ENCODE assay signal across 30 cellular contexts in genomic region chr7:92838934-92839333, GRCh38.
"Had no signal": no experiment of that assay in that cellular context is flagged by ENCODE, and none has a peak within 500 bp of the region (broad histone marks: within the 10 kb centered on the region; RNA-seq: fewer than 3 reads in every experiment).

No MANE protein-coding gene starts in this region.

- H3K9me3 Mint-ChIP-seq: dendritic cell treated with granulocyte-macrophage colony-stimulating factor and Interleukin-4, amounts not matched to agents 40 ng/mL and 50 ng/mL, for 4 days had no signal

- H3K4me3 ChIP-seq: esophagus muscularis mucosa, spleen, suprapubic skin, tibial nerve had no signal

- H3K36me3 Mint-ChIP-seq: mesothelial cell of epicardium had no signal

- H3K27me3 Mint-ChIP-seq: naive B cell had no signal

- H3K27ac ChIP-seq: brain microvascular endothelial cell, esophagus muscularis mucosa, spleen, suprapubic skin, tibial nerve had no signal

- H3K9me3 ChIP-seq: esophagus muscularis mucosa, spleen, suprapubic skin, tibial nerve had no signal

- H3K4me3 Mint-ChIP-seq: activated CD4-positive, alpha-beta memory T cell treated with anti-CD3 and anti-CD28 coated beads for 36 hours; activated CD4-positive, alpha-beta T cell treated with anti-CD3 and anti-CD28 coated beads, Interleukin-2, amount 10 ng/mL, durations not matched to agents 24 days and 14 days; activated T-cell treated with anti-CD3 and anti-CD28 coated beads, Interleukin-2, amount 50 U/mL, for 4 hours; activated T-helper 17 cell treated with anti-CD3 and anti-CD28 coated beads, Interleukin-2, amount 50 U/mL, for 72 hours; dendritic cell treated with granulocyte-macrophage colony-stimulating factor and Interleukin-4, amounts not matched to agents 40 ng/mL and 50 ng/mL, for 4 days; endodermal cell; mesothelial cell of epicardium; T-helper 17 cell had no signal

- H3K36me3 ChIP-seq: brain microvascular endothelial cell, esophagus muscularis mucosa, spleen, suprapubic skin, tibial nerve had no signal

- DNase-seq: activated CD4-positive, alpha-beta memory T cell treated with anti-CD3 and anti-CD28 coated beads for 36 hours; activated CD4-positive, alpha-beta T cell treated with anti-CD3 and anti-CD28 coated beads, Interleukin-2, amount 10 ng/mL, durations not matched to agents 24 days and 14 days; activated CD4-positive, CD25-positive, alpha-beta regulatory T cell treated with anti-CD3 and anti-CD28 coated beads, Interleukin-2, amount 50 U/mL, for 72 hours; activated CD8-positive, alpha-beta memory T cell treated with anti-CD3 and anti-CD28 coated beads, Interleukin-2, amount 50 U/mL, for 48 hours; activated gamma-delta T cell treated with Interleukin-2 at 50 U/mL for 16 hours; activated naive CD4-positive, alpha-beta T cell treated with anti-CD3 and anti-CD28 coated beads, Interleukin-2, amount 50 U/mL, for 16 hours; activated T-cell treated with anti-CD3 and anti-CD28 coated beads, Interleukin-2, amount 50 U/mL, for 4 hours; amniotic stem cell; brain microvascular endothelial cell; caudate nucleus; endodermal cell; foreskin melanocyte; glutamatergic neuron; islet precursor cell; left colon; naive B cell; posterior cingulate gyrus; right cardiac atrium; spleen; stimulated activated naive CD4-positive, alpha-beta T cell; T-helper 17 cell; T1000 had no signal

- H3K27ac Mint-ChIP-seq: activated CD4-positive, alpha-beta memory T cell treated with anti-CD3 and anti-CD28 coated beads for 36 hours; activated CD4-positive, alpha-beta T cell treated with anti-CD3 and anti-CD28 coated beads, Interleukin-2, amount 10 ng/mL, durations not matched to agents 24 days and 14 days; activated T-helper 17 cell treated with anti-CD3 and anti-CD28 coated beads, Interleukin-2, amount 50 U/mL, for 72 hours; dendritic cell treated with granulocyte-macrophage colony-stimulating factor and Interleukin-4, amounts not matched to agents 40 ng/mL and 50 ng/mL, for 4 days; endodermal cell; mesothelial cell of epicardium; naive B cell; T-helper 17 cell had no signal

- H3K27me3 ChIP-seq: brain microvascular endothelial cell, esophagus muscularis mucosa, suprapubic skin, tibial nerve had no signal

- FAIRE-seq: astrocyte, urothelium cell line had no signal

- ATAC-seq: activated T-cell treated with anti-CD3 and anti-CD28 coated beads, Interleukin-2, amount 50 U/mL, for 4 hours; activated T-helper 17 cell treated with anti-CD3 and anti-CD28 coated beads, Interleukin-2, amount 50 U/mL, for 72 hours; left colon; right cardiac atrium; T-helper 17 cell had no signal
